Comparison of ENCODE assay signal across 19 cellular contexts in genomic region chr7:2460641-2461040, GRCh38. TPM values are rescaled to one million over a fixed set of nuclear protein-coding genes. Genes with fewer than 3 reads are reported as not detected.
DNase-seq lines count a peak whose midpoint lies in the region; ATAC-seq and TF ChIP-seq lines count a peak whose summit lies in the region.
"Had no signal": no experiment of that assay in that cellular context is flagged by ENCODE, and none has a peak within 500 bp of the region (broad histone marks: within the 10 kb centered on the region; RNA-seq: fewer than 3 reads in every experiment).

No MANE protein-coding gene starts in this region.

- H3K4me1 ChIP-seq in Panc1 (ENCODE audit: control insufficient read depth, insufficient read depth, low read length) = no peaks in the 10 kb centered on the region

- no peaks in the 10 kb centered on the region for H3K27me3 ChIP-seq in Panc1 (ENCODE audit: control insufficient read depth, insufficient read depth, low read length)
- H3K27me3 ChIP-seq: BE2C, SJSA1 had no signal

- CTCF ChIA-PET in Panc1 (lab: Charles Lee) = no interaction called here

- H3K36me3 ChIP-seq in Panc1 (ENCODE audit: control insufficient read depth, insufficient read depth, low read length) = no peaks in the 10 kb centered on the region
- H3K36me3 ChIP-seq: BE2C, HAP-1, SJSA1 had no signal

- intact Hi-C loops in Panc1 (cut with micrococcal nuclease; ENCODE audit: unreplicated experiment) = no loop called here

- POLR2A ChIA-PET in Panc1 (lab: Charles Lee) = no interaction called here

- H3K27ac ChIP-seq in Panc1 (ENCODE audit: low read length) = no peak overlapping the region
- H3K27ac ChIP-seq: SJSA1 had no signal

- ATAC-seq in Panc1 = peak; percentile 26; the same call in 1 of the 2 replicates
- ATAC-seq: CD8-positive, alpha-beta T cell had no signal

- no peak overlapping the region for H3K4me3 ChIP-seq in Panc1 (ENCODE audit: low read depth in 2 of 2, low read length in 2 of 2)
- H3K4me3 ChIP-seq: HAP-1, SJSA1 had no signal

- no TSS peak for BruUV-seq in Panc1 (replicated peaks; lab: Mats Ljungman, UMichigan)

- TF ChIP-seq CTCF in Panc1 (IDR thresholded peaks at IDR 0.05) = no peak

- in situ Hi-C loops in Panc1 (cut with HindIII; ENCODE audit: low pct_unique_long_range_greater_than_20kb, low sequenced_read_pairs) = no loop called here

- no peaks in the 10 kb centered on the region for H3K9me3 ChIP-seq in Panc1 (ENCODE audit: control insufficient read depth, insufficient read depth, low read depth, low read length)
- H3K9me3 ChIP-seq: BE2C, HAP-1, SJSA1 had no signal

- DNase-seq in Ammon's horn (ENCODE audit: low spot score) = peak; percentile 73
- DNase-seq in Panc1 (ENCODE audit: low read depth, low spot score) = no peak
- peak; percentile 78 for DNase-seq in globus pallidus (ENCODE audit: low spot score)
- DNase-seq in occipital lobe (lab: John Stamatoyannopoulos, UW) = peak; percentile 45
- DNase-seq in germinal center (ENCODE audit: low spot score) = no peak
- no peak for DNase-seq in SHP77 (lab: John Stamatoyannopoulos, UW)
- DNase-seq in NCI-H1694 treated with DMSO at 0.1 percent for 48 hours (lab: John Stamatoyannopoulos, UW) = no peak
- no peak for DNase-seq in NAMALWA (ENCODE audit: low spot score)
- DNase-seq: BE2C; CD8-positive, alpha-beta T cell; MV-4-11; NCI-H1436; NCI-H2081 treated with DMSO at 0.1 percent for 48 hours; NCI-H524; RPMI8226 had no signal

RNA-seq across cellular contexts. Expression of gene GRIFIN, which starts 15.6 kb away (rescaled TPM):
- total RNA-seq in Panc1 (2021; ENCODE audit: unreplicated experiment) (not detected), occipital lobe (not detected)
- not detected for polyA plus RNA-seq in Panc1 (2012; ENCODE audit: insufficient read length)
- total RNA-seq: CD8-positive, alpha-beta T cell; OCI-LY7; SJSA1 had no signal
- polyA plus RNA-seq: IgD-negative memory B cell had no signal

RNA-seq across cellular contexts. Expression of gene CHST12, which starts 57.2 kb away (rescaled TPM):
- total RNA-seq in Panc1 (2021; ENCODE audit: unreplicated experiment) (48.3 TPM), occipital lobe (1.9 TPM)
- 62.4 TPM for polyA plus RNA-seq in Panc1 (2012; ENCODE audit: insufficient read length)

RNA-seq across cellular contexts. Expression of gene LFNG, which starts 58.9 kb away (rescaled TPM):
- total RNA-seq in Panc1 (2021; ENCODE audit: unreplicated experiment) (38.1 TPM), occipital lobe (8.7 TPM)
- 61.6 TPM for polyA plus RNA-seq in Panc1 (2012; ENCODE audit: insufficient read length)

Comparison
In these comparisons a context has a peak if more than half of its experiments do, and no peak if none do; other contexts are left out.
1. DNase-seq: peak in Ammon's horn (single experiment), globus pallidus (single experiment) and occipital lobe (single experiment); none in Panc1 (single experiment), germinal center (single experiment), SHP77 (0 of 2), NCI-H1694 treated with DMSO at 0.1 percent for 48 hours (single experiment) and NAMALWA (single experiment).
2. RNA of gene CHST12, which starts 57.2 kb away (total RNA-seq): 48.3 TPM in Panc1 (single experiment); 1.9 TPM in occipital lobe (single experiment); every median in the first group is over 10 times any median in the second.